33 cellular contexts compared by ENCODE assay signal in genomic region chr3:109835958-109836357, GRCh38.
"Had no signal": no experiment of that assay in that cellular context is flagged by ENCODE, and none has a peak within 500 bp of the region (broad histone marks: within the 10 kb centered on the region; RNA-seq: fewer than 3 reads in every experiment).

No MANE protein-coding gene starts in this region.

- H3K27ac ChIP-seq: adrenal gland, ascending aorta, body of pancreas, brain microvascular endothelial cell, breast epithelium, cardiac muscle cell had no signal

- H3K4me1 ChIP-seq: adrenal gland, ascending aorta, body of pancreas, breast epithelium had no signal

- H3K9me3 ChIP-seq: adrenal gland, ascending aorta, body of pancreas had no signal

- FAIRE-seq: astrocyte, bronchial epithelial cell, colon had no signal

- H3K27me3 ChIP-seq: adrenal gland, ascending aorta, body of pancreas, brain microvascular endothelial cell, breast epithelium, cardiac muscle cell had no signal

- ATAC-seq: activated naive CD4-positive, alpha-beta T cell treated with anti-CD3 and anti-CD28 coated beads, Interleukin-2, amount 50 U/mL, for 72 hours; activated naive CD8-positive, alpha-beta T cell treated with anti-CD3 and anti-CD28 coated beads, Interleukin-2, amount 50 U/mL, for 24 hours; activated T-cell treated with anti-CD3 and anti-CD28 coated beads, Interleukin-2, amount 50 U/mL, for 4 hours; activated T-helper 17 cell treated with anti-CD3 and anti-CD28 coated beads, Interleukin-2, amount 50 U/mL, for 72 hours; body of pancreas had no signal

- DNase-seq: activated effector memory CD4-positive, alpha-beta T cell treated with anti-CD3 and anti-CD28 coated beads, Interleukin-2, amount 50 U/mL, for 16 hours; activated effector memory CD4-positive, alpha-beta T cell treated with Interleukin-2 at 50 U/mL for 16 hours; activated gamma-delta T cell; activated gamma-delta T cell treated with Interleukin-2 at 50 U/mL for 16 hours; activated naive CD4-positive, alpha-beta T cell; activated naive CD4-positive, alpha-beta T cell treated with anti-CD3 and anti-CD28 coated beads for 36 hours; activated naive CD4-positive, alpha-beta T cell treated with anti-CD3 and anti-CD28 coated beads, Interleukin-2, amount 10 ng/mL, durations not matched to agents 7 days and 5 days; activated naive CD4-positive, alpha-beta T cell treated with anti-CD3 and anti-CD28 coated beads, Interleukin-2, amount 50 U/mL, for 16 hours; activated naive CD4-positive, alpha-beta T cell treated with Interleukin-2 at 50 U/mL for 16 hours; activated naive CD8-positive, alpha-beta T cell treated with anti-CD3 and anti-CD28 coated beads for 36 hours; activated naive CD8-positive, alpha-beta T cell treated with anti-CD3 and anti-CD28 coated beads, Interleukin-2, amount 10 ng/mL, durations not matched to agents 7 days and 5 days; activated naive CD8-positive, alpha-beta T cell treated with anti-CD3 and anti-CD28 coated beads, Interleukin-2, amount 50 U/mL, for 24 hours; activated T-cell treated with anti-CD3 and anti-CD28 coated beads, Interleukin-2, amount 50 U/mL, for 4 hours; activated T-cell treated with anti-CD3 and anti-CD28 coated beads, Interleukin-2, amount 50 U/mL, for 48 hours; activated T-cell treated with anti-CD3 and anti-CD28 coated beads, Interleukin-2, amount 50 U/mL, for 72 hours; adrenal gland; amniotic stem cell; amygdala; anterior cingulate cortex; aorta; body of pancreas; brain microvascular endothelial cell; caudate nucleus; central memory CD4-positive, alpha-beta T cell; cerebellar nuclear complex had no signal

- H3K36me3 ChIP-seq: adrenal gland, ascending aorta, brain microvascular endothelial cell, breast epithelium, cardiac muscle cell had no signal

- H3K4me3 ChIP-seq: adrenal gland, ascending aorta, body of pancreas, breast epithelium, cardiac muscle cell had no signal
